Comparison of ENCODE assay signal across 1 cellular context in genomic region chr21:41894922-41895557, GRCh38.
A peak's percentile ranks its signal among the peaks of the same experiment; 100 is the strongest.
TF ChIP-seq lines count a peak whose summit lies in the region.

No MANE protein-coding gene starts in this region.

TF ChIP-seq in endothelial cell of umbilical vein, 7 proteins besides CTCF, POLR2A, EP300 and RAD21 (continued from another document):
- no peak for TF ChIP-seq JUN (IDR thresholded peaks at IDR 0.05; ENCODE audit: borderline replicate concordance, insufficient read depth, insufficient read length, low read depth)
- no peak for TF ChIP-seq EZH2 (IDR thresholded peaks at IDR 0.05; ENCODE audit: borderline replicate concordance, low read depth, low read length, severe bottlenecking)
- peak; percentile 60 for TF ChIP-seq FOS (IDR thresholded peaks at IDR 0.05; ENCODE audit: borderline replicate concordance, insufficient read depth, low read length)
- peak; percentile 59 for TF ChIP-seq POLR2AphosphoS5 (IDR thresholded peaks at IDR 0.05; ENCODE audit: insufficient read depth, low read depth, low read length)
- no peak for TF ChIP-seq MYC (IDR thresholded peaks at IDR 0.05; ENCODE audit: low read depth, low read length)
- peak; percentile 50 for TF ChIP-seq GATA2 (IDR thresholded peaks at IDR 0.05; ENCODE audit: insufficient read depth, insufficient read length, low read depth, low read length)
